Comparison of ENCODE assay signal across 22 cellular contexts in genomic region chr2:70113396-70114100, GRCh38. TPM values are rescaled to one million over a fixed set of nuclear protein-coding genes. Genes with fewer than 3 reads are reported as not detected.
DNase-seq lines count a peak whose midpoint lies in the region; ATAC-seq lines count a peak whose summit lies in the region.
"Had no signal": no experiment of that assay in that cellular context is flagged by ENCODE, and none has a peak within 500 bp of the region (broad histone marks: within the 10 kb centered on the region; RNA-seq: fewer than 3 reads in every experiment).

No MANE protein-coding gene starts in this region.

- POLR2A ChIA-PET in naive thymus-derived CD8-positive, alpha-beta T cell (lab: Charles Lee) = interaction anchor here (0.7 to 16.4 kb wide), 4 partner anchors 11 to 128 kb away, joined by 5 to 621 read pairs (median 294); partner anchors contain the start of gene PCBP1

- no peaks in the 10 kb centered on the region for H3K36me3 Mint-ChIP-seq in activated naive CD4-positive, alpha-beta T cell treated with anti-CD3 and anti-CD28 coated beads for 36 hours (ENCODE audit: low read depth)
- no peaks in the 10 kb centered on the region for H3K36me3 Mint-ChIP-seq in activated naive CD4-positive, alpha-beta T cell treated with anti-CD3 and anti-CD28 coated beads, Interleukin-2, amount 50 U/mL, for 72 hours
- H3K36me3 Mint-ChIP-seq in T-helper 17 cell (ENCODE audit: low read depth) = no peaks in the 10 kb centered on the region
- no peaks in the 10 kb centered on the region for H3K36me3 Mint-ChIP-seq in naive thymus-derived CD8-positive, alpha-beta T cell
- H3K36me3 Mint-ChIP-seq: type B pancreatic cell had no signal

- ATAC-seq in activated naive CD4-positive, alpha-beta T cell treated with anti-CD3 and anti-CD28 coated beads, Interleukin-2, amount 50 U/mL, for 72 hours = no peak
- ATAC-seq in T-helper 17 cell (no peak), GM21717 (IDR thresholded peaks at IDR 0.05; ENCODE audit: unreplicated experiment) (no peak)
- ATAC-seq in naive thymus-derived CD8-positive, alpha-beta T cell = no peak
- ATAC-seq: A549, PC-3, right cardiac atrium had no signal

- DNase-seq in activated naive CD4-positive, alpha-beta T cell treated with anti-CD3 and anti-CD28 coated beads for 36 hours = no peak
- no peak for DNase-seq in activated naive CD4-positive, alpha-beta T cell treated with anti-CD3 and anti-CD28 coated beads, Interleukin-2, amount 50 U/mL, for 72 hours (ENCODE audit: low spot score in 2 of 2)
- DNase-seq in T-helper 17 cell (no peak), epidermal melanocyte (ENCODE audit: insufficient read length, low spot score) (no peak), cortex of kidney (lab: John Stamatoyannopoulos, UW) (no peak)
- no peak for DNase-seq in naive thymus-derived CD8-positive, alpha-beta T cell
- DNase-seq: activated CD4-positive, alpha-beta T cell treated with anti-CD3 and anti-CD28 coated beads for 48 hours; caudate nucleus; DND-41; effector CD8-positive, alpha-beta T cell; H7; Karpas-422; NCI-H2171; PC-3; right cardiac atrium; stimulated activated CD4-positive, alpha-beta T cell treated with anti-CD3 and anti-CD28 coated beads, Interleukin-4, amount 100 ng/mL, for 1 hour had no signal

- CTCF ChIA-PET in activated naive CD4-positive, alpha-beta T cell treated with anti-CD3 and anti-CD28 coated beads for 36 hours (lab: Charles Lee) = interaction anchor here (0.6 kb wide), 1 partner anchor 20 kb away, joined by 3 read pairs; no protein-coding TSS in a partner anchor

- H3K27ac ChIP-seq in temporal lobe (ENCODE audit: low read depth, low read length) = peak overlapping the region; percentile 30
- H3K27ac ChIP-seq: C4-2B, HL-60 had no signal

- peak overlapping the region; percentile 44 for H3K27ac Mint-ChIP-seq in activated naive CD4-positive, alpha-beta T cell treated with anti-CD3 and anti-CD28 coated beads for 36 hours
- no peak overlapping the region for H3K27ac Mint-ChIP-seq in activated naive CD4-positive, alpha-beta T cell treated with anti-CD3 and anti-CD28 coated beads, Interleukin-2, amount 50 U/mL, for 72 hours
- H3K27ac Mint-ChIP-seq in T-helper 17 cell = peak overlapping the region; percentile 49
- H3K27ac Mint-ChIP-seq in naive thymus-derived CD8-positive, alpha-beta T cell = peak overlapping the region in 8 of 10 donors; percentile 11 to 86 (median 62)
- H3K27ac Mint-ChIP-seq: type B pancreatic cell had no signal

- no peaks in the 10 kb centered on the region for H3K9me3 Mint-ChIP-seq in activated naive CD4-positive, alpha-beta T cell treated with anti-CD3 and anti-CD28 coated beads for 36 hours
- no peaks in the 10 kb centered on the region for H3K9me3 Mint-ChIP-seq in activated naive CD4-positive, alpha-beta T cell treated with anti-CD3 and anti-CD28 coated beads, Interleukin-2, amount 50 U/mL, for 72 hours
- no peaks in the 10 kb centered on the region for H3K9me3 Mint-ChIP-seq in naive thymus-derived CD8-positive, alpha-beta T cell
- H3K9me3 Mint-ChIP-seq: type B pancreatic cell had no signal

- intact Hi-C loops in activated naive CD4-positive, alpha-beta T cell treated with anti-CD3 and anti-CD28 coated beads for 36 hours (cut with micrococcal nuclease) = no loop called here

- H3K4me3 Mint-ChIP-seq in activated naive CD4-positive, alpha-beta T cell treated with anti-CD3 and anti-CD28 coated beads for 36 hours = no peak overlapping the region
- no peak overlapping the region for H3K4me3 Mint-ChIP-seq in T-helper 17 cell
- H3K4me3 Mint-ChIP-seq in naive thymus-derived CD8-positive, alpha-beta T cell = peak overlapping the region in 2 of 10 donors; percentile 26 to 33
- H3K4me3 Mint-ChIP-seq: type B pancreatic cell had no signal

- H3K9me3 ChIP-seq in T-helper 17 cell (ENCODE audit: control insufficient read depth, low read length, poor library complexity, severe bottlenecking) = no peaks in the 10 kb centered on the region
- H3K9me3 ChIP-seq: A549 had no signal

- H3K27me3 Mint-ChIP-seq in activated naive CD4-positive, alpha-beta T cell treated with anti-CD3 and anti-CD28 coated beads for 36 hours (ENCODE audit: low read depth) = no peaks in the 10 kb centered on the region
- no peaks in the 10 kb centered on the region for H3K27me3 Mint-ChIP-seq in T-helper 17 cell
- H3K27me3 Mint-ChIP-seq in naive thymus-derived CD8-positive, alpha-beta T cell = no peaks in the 10 kb centered on the region
- H3K27me3 Mint-ChIP-seq: type B pancreatic cell had no signal

- H3K4me1 Mint-ChIP-seq in activated naive CD4-positive, alpha-beta T cell treated with anti-CD3 and anti-CD28 coated beads for 36 hours (ENCODE audit: low read depth) = peaks cover 57% of the 10 kb centered on the region
- peaks cover 21% of the 10 kb centered on the region for H3K4me1 Mint-ChIP-seq in T-helper 17 cell
- peaks cover 14 to 72% (median 61%) of the 10 kb centered on the region in 4 donors for H3K4me1 Mint-ChIP-seq in naive thymus-derived CD8-positive, alpha-beta T cell

RNA-seq across cellular contexts. Expression of gene PCBP1, which starts 26.3 kb away (rescaled TPM):
- total RNA-seq in activated naive CD4-positive, alpha-beta T cell treated with anti-CD3 and anti-CD28 coated beads for 36 hours = 100 to 1,000 TPM; 363 to 374 TPM
- 100 to 1,000 TPM; 339 to 451 TPM for total RNA-seq in activated naive CD4-positive, alpha-beta T cell treated with anti-CD3 and anti-CD28 coated beads, Interleukin-2, amount 50 U/mL, for 72 hours
- total RNA-seq in T-helper 17 cell = 100 to 1,000 TPM; 334 to 345 TPM
- 100 to 1,000 TPM; 386 to 393 TPM for total RNA-seq in naive thymus-derived CD8-positive, alpha-beta T cell
- 100 to 1,000 TPM; 159 to 218 (median 195) TPM for polyA plus RNA-seq in naive thymus-derived CD8-positive, alpha-beta T cell
- total RNA-seq in temporal lobe = 36.6 TPM

Comparison
In these comparisons a context has a peak if more than half of its experiments do, and no peak if none do; other contexts are left out.
1. H3K27ac Mint-ChIP-seq: peak in activated naive CD4-positive, alpha-beta T cell treated with anti-CD3 and anti-CD28 coated beads for 36 hours (single experiment), T-helper 17 cell (single experiment) and naive thymus-derived CD8-positive, alpha-beta T cell (8 of 10); none in activated naive CD4-positive, alpha-beta T cell treated with anti-CD3 and anti-CD28 coated beads, Interleukin-2, amount 50 U/mL, for 72 hours (0 of 2).